In genomic region chr22:45994516-45995404, GRCh38 we compare ENCODE assay signal across 7 cellular contexts. TPM values are rescaled to one million over a fixed set of nuclear protein-coding genes. Genes with fewer than 3 reads are reported as not detected.
A peak's percentile ranks its signal among the peaks of the same experiment; 100 is the strongest.
DNase-seq lines count a peak whose midpoint lies in the region; ATAC-seq and TF ChIP-seq lines count a peak whose summit lies in the region.

No MANE protein-coding gene starts in this region.

- TF ChIP-seq CTCF in GM12801 (IDR thresholded peaks at IDR 0.05; ENCODE audit: extremely low read depth, insufficient read length) (peak; percentile 73), lower leg skin (IDR thresholded peaks at IDR 0.05) (peak in 1 of 3 donors; percentile 98)

- 32 to 37% methylated on average over 22 to 24 of the region's 27 CpGs for WGBS in lower leg skin, 2 donors

- H3K4me3 ChIP-seq in lower leg skin (ENCODE audit: low read depth, poor library complexity, severe bottlenecking) = no peak overlapping the region

- TF ChIP-seq POLR2A in lower leg skin (IDR thresholded peaks at IDR 0.05) = no peak

- intact Hi-C loops in lower leg skin (cut with DNase I; ENCODE audit: low total_unique reads) = loop anchor here (5.0 kb wide), 2 partner anchors 123 to 318 kb away; no protein-coding TSS in a partner anchor

- DNase-seq in NCI-H1048 (lab: John Stamatoyannopoulos, UW) = peak; percentile 53
- DNase-seq in activated CD4-positive, alpha-beta T cell treated with anti-CD3 and anti-CD28 coated beads for 1 hour = peak; percentile 72
- DNase-seq in cerebellar cortex (ENCODE audit: low spot score) = peak; percentile 77
- peak; percentile 80 to 96 for DNase-seq in lower leg skin (ENCODE audit: low spot score in 2 of 2)
- peak; percentile 61 to 79 (median 70) for DNase-seq in stimulated activated CD4-positive, alpha-beta T cell treated with anti-CD3 and anti-CD28 coated beads, TNF-alpha, amount 100 ng/mL, for 48 hours (ENCODE audit: low read depth in 3 of 3)

- ATAC-seq in GM19397 (IDR thresholded peaks at IDR 0.05; ENCODE audit: unreplicated experiment) = no peak

RNA-seq across cellular contexts. Expression of gene WNT7B, which starts 17.8 kb away (rescaled TPM):
- total RNA-seq in lower leg skin = 10 to 100 TPM; 26.4 to 39.9 (median 33.9) TPM
